10 cellular contexts compared by ENCODE assay signal in genomic region chr17:28613916-28614315, GRCh38. TPM values are rescaled to one million over a fixed set of nuclear protein-coding genes. Genes with fewer than 3 reads are reported as not detected.
DNase-seq lines count a peak whose midpoint lies in the region; ATAC-seq and TF ChIP-seq lines count a peak whose summit lies in the region.
"Had no signal": no experiment of that assay in that cellular context is flagged by ENCODE, and none has a peak within 500 bp of the region (broad histone marks: within the 10 kb centered on the region; RNA-seq: fewer than 3 reads in every experiment).

TSS of gene RSKR (minus strand) at chr17:28614185. CDS start at chr17:28614161, 24 bp downstream.

- no peak within 1 kb of the TSS for H2BK5ac ChIP-seq in IMR-90 (ENCODE audit: low read depth, low read length, poor library complexity, severe bottlenecking)

- H3K27ac ChIP-seq in CD4-positive, alpha-beta memory T cell (ENCODE audit: low read depth, low read length): no peak within 1 kb of the TSS
- H3K27ac ChIP-seq in IMR-90 (ENCODE audit: insufficient read depth, low read length): no peak within 1 kb of the TSS
- H3K27ac ChIP-seq in gastrocnemius medialis: no peak within 1 kb of the TSS
- no peak within 1 kb of the TSS for H3K27ac ChIP-seq in CD8-positive, alpha-beta T cell (ENCODE audit: low read depth, low read length)

- WGBS in IMR-90 (ENCODE audit: extremely low coverage in 2 of 2, insufficient read length in 1 of 2), 2 experiments: no CpG with 5 or more reads among the region's 5 CpGs

- CTCF ChIA-PET in CD4-positive, alpha-beta memory T cell (lab: Charles Lee; ENCODE audit: partially characterized antibody): interaction anchor here (1.0 to 6.8 kb wide), 5 partner anchors 9 to 118 kb away, joined by 3 to 51 read pairs (median 8); partner anchors contain the start of gene PIGS
- CTCF ChIA-PET in IMR-90 (lab: Yijun Ruan, JAX): no interaction called here
- CTCF ChIA-PET in CD8-positive, alpha-beta T cell (lab: Charles Lee): interaction anchor here (1.5 to 7.5 kb wide), 3 partner anchors 14 to 119 kb away, joined by 6 to 89 read pairs (median 42); no protein-coding TSS in a partner anchor

- H3K23ac ChIP-seq in IMR-90 (ENCODE audit: low read depth, low read length): no peak within 1 kb of the TSS

- no peak within 1 kb of the TSS for H2BK20ac ChIP-seq in IMR-90 (ENCODE audit: low read depth, low read length)

- ATAC-seq in IMR-90 (ENCODE audit: low read depth) (peak; percentile 24; the same call in 1 of the 2 replicates), gastrocnemius medialis (no peak)
- no peak for ATAC-seq in natural killer cell treated with Interleukin-12 subunit alpha and Interleukin-12 subunit beta and Interleukin-15 and Interleukin-18, amount 100 ng/mL, for 72 hours
- no peak for ATAC-seq in CD8-positive, alpha-beta T cell

- no peak within 1 kb of the TSS for H4K91ac ChIP-seq in IMR-90 (ENCODE audit: insufficient read depth, low read depth, low read length)

- H2AFZ ChIP-seq in IMR-90 (replicated peaks; ENCODE audit: low read length, poor library complexity): no peak within 1 kb of the TSS

- no peak within 1 kb of the TSS for H3K9ac ChIP-seq in IMR-90 (ENCODE audit: low read depth, low read length)

- H4K20me1 ChIP-seq in IMR-90 (ENCODE audit: insufficient read depth, low read length): peaks cover 8% of the 10 kb centered on the region; the same call in 1 of the 2 replicates

- H3K9me3 Mint-ChIP-seq in CD4-positive, alpha-beta memory T cell: no peaks in the 10 kb centered on the region
- H3K9me3 Mint-ChIP-seq in chondrocyte (ENCODE audit: low read depth): no peaks in the 10 kb centered on the region
- no peaks in the 10 kb centered on the region for H3K9me3 Mint-ChIP-seq in natural killer cell treated with Interleukin-12 subunit alpha and Interleukin-12 subunit beta and Interleukin-15 and Interleukin-18, amount 100 ng/mL, for 72 hours
- no peaks in the 10 kb centered on the region for H3K9me3 Mint-ChIP-seq in CD8-positive, alpha-beta T cell
- H3K9me3 Mint-ChIP-seq: nephron had no signal

- intact Hi-C loops in CD4-positive, alpha-beta memory T cell (cut with micrococcal nuclease): loop anchor here (1.0 kb wide), 1 partner anchor 66 kb away; no protein-coding TSS in a partner anchor
- intact Hi-C loops in IMR-90 (cut with micrococcal nuclease): loop anchor here (1.0 kb wide), 1 partner anchor 120 kb away; no protein-coding TSS in a partner anchor
- intact Hi-C loops in gastrocnemius medialis (cut with DNase I; ENCODE audit: low total_unique reads): loop anchor here (1.0 to 10.0 kb wide), 2 partner anchors 120 to 379 kb away; no protein-coding TSS in a partner anchor
- intact Hi-C loops in CD8-positive, alpha-beta T cell (cut with DNase I, micrococcal nuclease): loop anchor here (1.0 to 5.0 kb wide), 3 partner anchors 15 to 120 kb away; partner anchors contain the start of gene SPAG5 (in 1 of the 2)

- H2AK9ac ChIP-seq in IMR-90 (replicated peaks; ENCODE audit: low read depth, low read length, poor library complexity): peak within 1 kb of the TSS; percentile 33

- in situ Hi-C loops in IMR-90 (cut with MboI; ENCODE audit: low sequenced_read_pairs) (loop anchor here (10.0 kb wide), 1 partner anchor 119 kb away; no protein-coding TSS in a partner anchor), gastrocnemius medialis (cut with MboI; ENCODE audit: low sequenced_read_pairs in 4 of 4) (loop anchor here in 1 of 4 donors (10.0 kb wide), 1 partner anchor 119 kb away; no protein-coding TSS in a partner anchor)

- BruUV-seq in IMR-90 (replicated peaks; lab: Mats Ljungman, UMichigan): no TSS peak

- no peaks in the 10 kb centered on the region for H3K9me3 ChIP-seq in CD4-positive, alpha-beta memory T cell (ENCODE audit: control insufficient read depth in 1 of 2, low read length in 2 of 2)
- H3K9me3 ChIP-seq in IMR-90 (ENCODE audit: control insufficient read depth, insufficient read depth, low read length): no peaks in the 10 kb centered on the region
- no peaks in the 10 kb centered on the region for H3K9me3 ChIP-seq in gastrocnemius medialis
- no peaks in the 10 kb centered on the region for H3K9me3 ChIP-seq in CD8-positive, alpha-beta T cell (ENCODE audit: low read length)

- dilution Hi-C loops in IMR-90 (cut with HindIII; ENCODE audit: low sequenced_read_pairs, unreplicated experiment): no loop called here

- H3K56ac ChIP-seq in IMR-90 (ENCODE audit: extremely low read depth, insufficient read depth, low read length): no peak within 1 kb of the TSS

- no peak for TF ChIP-seq RAD21 in IMR-90 (IDR thresholded peaks at IDR 0.05; ENCODE audit: low read length)

- H3K79me1 ChIP-seq in IMR-90 (ENCODE audit: low read depth in 1 of 2, low read length in 2 of 2): no peaks in the 10 kb centered on the region

- H3K27ac Mint-ChIP-seq in CD4-positive, alpha-beta memory T cell: peak within 1 kb of the TSS; percentile 24 to 65 (median 36)
- H3K27ac Mint-ChIP-seq in chondrocyte (ENCODE audit: unreplicated experiment): peak within 1 kb of the TSS; percentile 30
- H3K27ac Mint-ChIP-seq in natural killer cell treated with Interleukin-12 subunit alpha and Interleukin-12 subunit beta and Interleukin-15 and Interleukin-18, amount 100 ng/mL, for 72 hours: no peak within 1 kb of the TSS
- H3K27ac Mint-ChIP-seq in CD8-positive, alpha-beta T cell: no peak within 1 kb of the TSS

- no peak within 1 kb of the TSS for H3K14ac ChIP-seq in IMR-90 (replicated peaks; ENCODE audit: low read depth, low read length)

- peaks cover 34 to 70% of the 10 kb centered on the region in 2 donors for H3K36me3 Mint-ChIP-seq in CD4-positive, alpha-beta memory T cell
- H3K36me3 Mint-ChIP-seq in chondrocyte (ENCODE audit: low read depth): peaks cover 31% of the 10 kb centered on the region
- peaks cover 15% of the 10 kb centered on the region for H3K36me3 Mint-ChIP-seq in natural killer cell treated with Interleukin-12 subunit alpha and Interleukin-12 subunit beta and Interleukin-15 and Interleukin-18, amount 100 ng/mL, for 72 hours
- peaks cover 54% of the 10 kb centered on the region for H3K36me3 Mint-ChIP-seq in CD8-positive, alpha-beta T cell

- no peaks in the 10 kb centered on the region for H3K27me3 ChIP-seq in CD4-positive, alpha-beta memory T cell (ENCODE audit: insufficient read depth, low read length)
- no peaks in the 10 kb centered on the region for H3K27me3 ChIP-seq in IMR-90 (ENCODE audit: control insufficient read depth, insufficient read depth, low read length)
- no peaks in the 10 kb centered on the region for H3K27me3 ChIP-seq in gastrocnemius medialis
- no peaks in the 10 kb centered on the region for H3K27me3 ChIP-seq in CD8-positive, alpha-beta T cell (ENCODE audit: insufficient read depth, low read length)

- no peaks in the 10 kb centered on the region for H3K27me3 Mint-ChIP-seq in CD4-positive, alpha-beta memory T cell
- no peaks in the 10 kb centered on the region for H3K27me3 Mint-ChIP-seq in chondrocyte (ENCODE audit: low read depth)
- no peaks in the 10 kb centered on the region for H3K27me3 Mint-ChIP-seq in natural killer cell treated with Interleukin-12 subunit alpha and Interleukin-12 subunit beta and Interleukin-15 and Interleukin-18, amount 100 ng/mL, for 72 hours
- no peaks in the 10 kb centered on the region for H3K27me3 Mint-ChIP-seq in CD8-positive, alpha-beta T cell (ENCODE audit: low read depth)

- no peak within 1 kb of the TSS for H2AK5ac ChIP-seq in IMR-90 (ENCODE audit: low read depth, low read length)

- DNase-seq in CD4-positive, alpha-beta memory T cell: no peak
- DNase-seq in IMR-90 (no peak), chondrocyte (ENCODE audit: low spot score) (no peak), iPS-NIHi11 (ENCODE audit: low spot score) (no peak), NCI-H69 (lab: John Stamatoyannopoulos, UW) (no peak), gastrocnemius medialis (no peak)
- no peak for DNase-seq in natural killer cell treated with Interleukin-12 subunit alpha and Interleukin-12 subunit beta and Interleukin-15 and Interleukin-18, amount 100 ng/mL, for 72 hours (ENCODE audit: low spot score)
- no peak for DNase-seq in CD8-positive, alpha-beta T cell
- DNase-seq: NCI-H446 treated with DMSO at 0.1 percent for 48 hours had no signal

- H4K5ac ChIP-seq in IMR-90 (ENCODE audit: low read depth, low read length): no peak within 1 kb of the TSS

- POLR2A ChIA-PET in CD4-positive, alpha-beta memory T cell (lab: Charles Lee; ENCODE audit: partially characterized antibody): interaction anchor here (1.2 to 1.8 kb wide), 3 partner anchors 16 to 119 kb away, joined by 4 to 9 read pairs (median 4); partner anchors contain the start of gene PIGS
- POLR2A ChIA-PET in IMR-90 (lab: Charles Lee; ENCODE audit: unreplicated experiment): no interaction called here
- POLR2A ChIA-PET in CD8-positive, alpha-beta T cell (lab: Charles Lee): no interaction called here

- H3K4me2 ChIP-seq in IMR-90 (ENCODE audit: low read depth, low read length): no peak within 1 kb of the TSS

- no peaks in the 10 kb centered on the region for H3K4me1 ChIP-seq in CD4-positive, alpha-beta memory T cell (ENCODE audit: insufficient read depth, low read length)
- H3K4me1 ChIP-seq in IMR-90 (ENCODE audit: control insufficient read depth, insufficient read depth, low read length) (no peaks in the 10 kb centered on the region), gastrocnemius medialis (no peaks in the 10 kb centered on the region)
- no peaks in the 10 kb centered on the region for H3K4me1 ChIP-seq in CD8-positive, alpha-beta T cell (ENCODE audit: insufficient read depth, low read length)

- no peak within 1 kb of the TSS for H3K4me3 Mint-ChIP-seq in CD4-positive, alpha-beta memory T cell
- H3K4me3 Mint-ChIP-seq in chondrocyte (ENCODE audit: unreplicated experiment): no peak within 1 kb of the TSS
- no peak within 1 kb of the TSS for H3K4me3 Mint-ChIP-seq in natural killer cell treated with Interleukin-12 subunit alpha and Interleukin-12 subunit beta and Interleukin-15 and Interleukin-18, amount 100 ng/mL, for 72 hours
- H3K4me3 Mint-ChIP-seq in CD8-positive, alpha-beta T cell: no peak within 1 kb of the TSS
- H3K4me3 Mint-ChIP-seq: nephron had no signal

- H2BK120ac ChIP-seq in IMR-90 (ENCODE audit: low read depth, low read length): no peak within 1 kb of the TSS

- no peaks in the 10 kb centered on the region for H3K9me1 ChIP-seq in IMR-90 (ENCODE audit: insufficient read depth, low read length)

- H3K18ac ChIP-seq in IMR-90 (ENCODE audit: low read depth, low read length): no peak within 1 kb of the TSS

- peaks cover 36% of the 10 kb centered on the region for H3K36me3 ChIP-seq in CD4-positive, alpha-beta memory T cell (ENCODE audit: insufficient read depth, low read length)
- H3K36me3 ChIP-seq in IMR-90 (ENCODE audit: control insufficient read depth, insufficient read depth, low read length): peaks cover 46% of the 10 kb centered on the region
- peaks cover 0 to 74% of the 10 kb centered on the region in 2 donors for H3K36me3 ChIP-seq in gastrocnemius medialis
- peaks cover 35% of the 10 kb centered on the region for H3K36me3 ChIP-seq in CD8-positive, alpha-beta T cell (ENCODE audit: insufficient read depth, low read length)

- H3K4ac ChIP-seq in IMR-90 (ENCODE audit: low read depth, low read length): no peak within 1 kb of the TSS

- TF ChIP-seq POLR2A in IMR-90 (IDR thresholded peaks at IDR 0.05; ENCODE audit: low read depth, low read length): no peak
- no peak for TF ChIP-seq POLR2A in gastrocnemius medialis (IDR thresholded peaks at IDR 0.05)

- no peak within 1 kb of the TSS for H2BK15ac ChIP-seq in IMR-90 (ENCODE audit: low read depth, low read length)

- TF ChIP-seq CTCF in IMR-90 (conservative IDR thresholded peaks at IDR 0.05; ENCODE audit: low read depth, low read length): no peak
- TF ChIP-seq CTCF in chondrocyte (IDR thresholded peaks at IDR 0.05): no peak
- no peak for TF ChIP-seq CTCF in gastrocnemius medialis (IDR thresholded peaks at IDR 0.05 in 4 of 5, conservative IDR thresholded peaks at IDR 0.05 in 1 of 5)
- TF ChIP-seq CTCF in CD8-positive, alpha-beta T cell (IDR thresholded peaks at IDR 0.05): no peak

- H3K4me1 Mint-ChIP-seq in CD4-positive, alpha-beta memory T cell: peaks cover 4 to 13% (median 10%) of the 10 kb centered on the region in 4 donors
- no peaks in the 10 kb centered on the region for H3K4me1 Mint-ChIP-seq in chondrocyte (ENCODE audit: low read depth)
- peaks cover 0 to 4% of the 10 kb centered on the region in 2 donors for H3K4me1 Mint-ChIP-seq in natural killer cell treated with Interleukin-12 subunit alpha and Interleukin-12 subunit beta and Interleukin-15 and Interleukin-18, amount 100 ng/mL, for 72 hours (ENCODE audit: low read depth in 2 of 2)
- peaks cover 3% of the 10 kb centered on the region for H3K4me1 Mint-ChIP-seq in CD8-positive, alpha-beta T cell (ENCODE audit: low read depth)

- H3K4me3 ChIP-seq in CD4-positive, alpha-beta memory T cell (ENCODE audit: low read length in 2 of 2): no peak within 1 kb of the TSS
- no peak within 1 kb of the TSS for H3K4me3 ChIP-seq in IMR-90 (ENCODE audit: insufficient read depth, low read depth, low read length)
- no peak within 1 kb of the TSS for H3K4me3 ChIP-seq in gastrocnemius medialis
- H3K4me3 ChIP-seq in CD8-positive, alpha-beta T cell (ENCODE audit: low read depth, low read length): no peak within 1 kb of the TSS

- H4K8ac ChIP-seq in IMR-90 (ENCODE audit: low read depth in 2 of 2, low read length in 2 of 2): no peak within 1 kb of the TSS

RNA-seq across cellular contexts. Expression of gene RSKR, which starts in this region (rescaled TPM):
- 10 to 100 TPM; 27.2 to 29.6 TPM for total RNA-seq in CD4-positive, alpha-beta memory T cell
- polyA plus RNA-seq in CD4-positive, alpha-beta memory T cell: not detected
- total RNA-seq in IMR-90 (2012; rRNA removed) (2.2 and 2.8 TPM in 2 replicates), chondrocyte (4.7 to 9.0 TPM (median 6.4 TPM) in 3 replicates), gastrocnemius medialis (10 to 100 TPM in 1 of 4 donors, 1 to 10 TPM in 3; 1.8 to 10.1 (median 2.8) TPM)
- polyA plus RNA-seq in IMR-90 (2012; rRNA removed): 5.9 and 6.8 TPM in 2 replicates
- polyA plus RNA-seq in IMR-90 (2012; cell fraction: cytosol; rRNA removed): 0.62 and 0.75 TPM in 2 replicates
- 23.4 and 50.7 TPM in 2 replicates for polyA plus RNA-seq in IMR-90 (2012; cell fraction: nucleus; rRNA removed; ENCODE audit: low replicate concordance)
- total RNA-seq in natural killer cell treated with Interleukin-12 subunit alpha and Interleukin-12 subunit beta and Interleukin-15 and Interleukin-18, amount 100 ng/mL, for 72 hours: 100 to 1,000 TPM in 1 of 2 donors, 10 to 100 TPM in 1; 34.4 to 108 TPM
- 1 to 10 TPM; 9.3 to 9.7 TPM for total RNA-seq in CD8-positive, alpha-beta T cell

Comparison
In these comparisons a context has a peak if more than half of its experiments do, and no peak if none do; other contexts are left out.
1. H3K27ac Mint-ChIP-seq: peak in CD4-positive, alpha-beta memory T cell (7 of 7) and chondrocyte (single experiment); none in natural killer cell treated with Interleukin-12 subunit alpha and Interleukin-12 subunit beta and Interleukin-15 and Interleukin-18, amount 100 ng/mL, for 72 hours (0 of 2) and CD8-positive, alpha-beta T cell (single experiment).